ENCODE assay signal across 1 cellular context in the genomic region with DNA sequence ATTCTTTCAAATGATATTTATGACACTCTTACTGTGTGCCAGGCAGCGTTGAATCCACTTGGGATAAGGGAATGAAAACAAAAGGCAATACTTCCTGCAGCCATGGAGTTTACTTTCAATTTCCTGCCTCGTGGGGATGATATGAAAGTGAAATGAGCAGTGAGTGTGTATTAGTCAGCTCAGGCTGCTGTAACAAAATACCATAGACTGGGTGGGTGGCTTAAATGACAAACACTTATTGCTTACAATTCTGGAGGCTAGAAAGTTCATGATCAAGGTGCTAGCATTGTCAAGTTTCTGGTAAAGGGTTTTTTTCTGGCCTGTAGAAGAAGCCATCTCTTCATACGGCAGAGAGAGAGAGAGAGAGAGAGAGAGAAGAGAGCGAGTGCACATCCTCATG.
TF ChIP-seq lines count a peak whose summit lies in the region.

No MANE protein-coding gene starts in this region.

TF ChIP-seq in HepG2, 621 proteins besides CTCF, POLR2A, EP300 and RAD21 (continued from another document):
- no peak for TF ChIP-seq ATF1 (CRISPR knock-in tag; IDR thresholded peaks at IDR 0.05)
- peak; percentile 96 for TF ChIP-seq ZNF12 (CRISPR knock-in tag; IDR thresholded peaks at IDR 0.05)
- TF ChIP-seq, protein P1, sequence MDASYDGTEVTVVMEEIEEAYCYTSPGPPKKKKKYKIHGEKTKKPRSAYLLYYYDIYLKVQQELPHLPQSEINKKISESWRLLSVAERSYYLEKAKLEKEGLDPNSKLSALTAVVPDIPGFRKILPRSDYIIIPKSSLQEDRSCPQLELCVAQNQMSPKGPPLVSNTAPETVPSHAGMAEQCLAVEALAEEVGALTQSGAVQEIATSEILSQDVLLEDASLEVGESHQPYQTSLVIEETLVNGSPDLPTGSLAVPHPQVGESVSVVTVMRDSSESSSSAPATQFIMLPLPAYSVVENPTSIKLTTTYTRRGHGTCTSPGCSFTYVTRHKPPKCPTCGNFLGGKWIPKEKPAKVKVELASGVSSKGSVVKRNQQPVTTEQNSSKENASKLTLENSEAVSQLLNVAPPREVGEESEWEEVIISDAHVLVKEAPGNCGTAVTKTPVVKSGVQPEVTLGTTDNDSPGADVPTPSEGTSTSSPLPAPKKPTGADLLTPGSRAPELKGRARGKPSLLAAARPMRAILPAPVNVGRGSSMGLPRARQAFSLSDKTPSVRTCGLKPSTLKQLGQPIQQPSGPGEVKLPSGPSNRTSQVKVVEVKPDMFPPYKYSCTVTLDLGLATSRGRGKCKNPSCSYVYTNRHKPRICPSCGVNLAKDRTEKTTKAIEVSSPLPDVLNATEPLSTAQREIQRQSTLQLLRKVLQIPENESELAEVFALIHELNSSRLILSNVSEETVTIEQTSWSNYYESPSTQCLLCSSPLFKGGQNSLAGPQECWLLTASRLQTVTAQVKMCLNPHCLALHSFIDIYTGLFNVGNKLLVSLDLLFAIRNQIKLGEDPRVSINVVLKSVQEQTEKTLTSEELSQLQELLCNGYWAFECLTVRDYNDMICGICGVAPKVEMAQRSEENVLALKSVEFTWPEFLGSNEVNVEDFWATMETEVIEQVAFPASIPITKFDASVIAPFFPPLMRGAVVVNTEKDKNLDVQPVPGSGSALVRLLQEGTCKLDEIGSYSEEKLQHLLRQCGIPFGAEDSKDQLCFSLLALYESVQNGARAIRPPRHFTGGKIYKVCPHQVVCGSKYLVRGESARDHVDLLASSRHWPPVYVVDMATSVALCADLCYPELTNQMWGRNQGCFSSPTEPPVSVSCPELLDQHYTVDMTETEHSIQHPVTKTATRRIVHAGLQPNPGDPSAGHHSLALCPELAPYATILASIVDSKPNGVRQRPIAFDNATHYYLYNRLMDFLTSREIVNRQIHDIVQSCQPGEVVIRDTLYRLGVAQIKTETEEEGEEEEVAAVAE (CRISPR knock-in tag; IDR thresholded peaks at IDR 0.05; ENCODE audit: borderline replicate concordance), result no peak
